24 cellular contexts compared by ENCODE assay signal in the genomic region with DNA sequence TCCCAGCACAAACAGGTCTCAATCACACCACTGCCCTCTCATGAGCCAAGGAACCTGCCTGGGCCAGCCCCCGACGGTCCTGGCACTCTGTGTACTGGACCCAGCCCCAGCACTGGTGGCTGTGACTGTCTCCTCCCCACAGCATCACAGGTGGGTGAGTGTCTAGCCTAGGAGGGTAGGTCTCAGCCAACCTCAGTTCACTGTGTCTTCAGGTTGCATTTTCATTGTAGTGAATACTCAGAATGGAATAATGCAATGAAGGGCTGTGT.
"Had no signal": no experiment of that assay in that cellular context is flagged by ENCODE, and none has a peak within 500 bp of the region (broad histone marks: within the 10 kb centered on the region; RNA-seq: fewer than 3 reads in every experiment).

No MANE protein-coding gene starts in this region.

- H3K4me1 Mint-ChIP-seq: IgD-negative memory B cell had no signal

- H3K27ac Mint-ChIP-seq: IgD-negative memory B cell had no signal

- H3K36me3 Mint-ChIP-seq: IgD-negative memory B cell had no signal

- DNase-seq: Kasumi-1, MM.1S, NCI-H1092 treated with DMSO at 0.1 percent for 48 hours, NCI-H1436, NCI-H187, NCI-H2029, NCI-H2081 treated with DMSO at 0.1 percent for 48 hours, NCI-H2171, NCI-H226, NCI-H446, NCI-H510A, NCI-H524 treated with DMSO at 0.1 percent for 48 hours, NCI-H69, NCI-H774, PC-9, Peyer's patch, SHP77 treated with DMSO at 0.1 percent for 48 hours had no signal

- H3K4me2 ChIP-seq: KMS-11, PC-9 had no signal

- H3K4me1 ChIP-seq: Peyer's patch, SJSA1 had no signal

- H3K4me3 Mint-ChIP-seq: IgD-negative memory B cell had no signal

- H3K4me3 ChIP-seq: K562, PC-9, Peyer's patch, SJSA1, SK-N-MC had no signal

- H3K27me3 ChIP-seq: Peyer's patch had no signal

- ATAC-seq: K562, Right ventricle myocardium inferior had no signal

- H3K36me3 ChIP-seq: Peyer's patch, SJSA1 had no signal

- H2AFZ ChIP-seq: PC-9 had no signal

- H3K9me3 ChIP-seq: Peyer's patch, SJSA1 had no signal

- H3K27ac ChIP-seq: HL-60, KMS-11, PC-9, Peyer's patch, SJSA1, SK-N-MC had no signal

- H3K9ac ChIP-seq: KMS-11 had no signal
